ENCODE assay signal across 19 cellular contexts in genomic region chr13:93655132-93655531, GRCh38.
A peak's percentile ranks its signal among the peaks of the same experiment; 100 is the strongest.
DNase-seq lines count a peak whose midpoint lies in the region.
"Had no signal": no experiment of that assay in that cellular context is flagged by ENCODE, and none has a peak within 500 bp of the region (broad histone marks: within the 10 kb centered on the region; RNA-seq: fewer than 3 reads in every experiment).

No MANE protein-coding gene starts in this region.

- peak; percentile 8 to 69 for DNase-seq in NCI-H524 (lab: John Stamatoyannopoulos, UW)
- DNase-seq in NCI-H524 treated with DMSO at 0.1 percent for 48 hours (lab: John Stamatoyannopoulos, UW) = no peak
- DNase-seq in DMS 273 (lab: John Stamatoyannopoulos, UW; ENCODE audit: unreplicated experiment) = peak; percentile 55
- DNase-seq in NCI-H2171 treated with DMSO at 0.1 percent for 48 hours (lab: John Stamatoyannopoulos, UW) = peak; percentile 67
- DNase-seq in superior temporal gyrus (ENCODE audit: extremely low spot score) = peak; percentile 43
- no peak for DNase-seq in NCI-H1105 treated with DMSO at 0.1 percent for 48 hours (lab: John Stamatoyannopoulos, UW)
- DNase-seq in germinal center (ENCODE audit: low spot score) = no peak
- DNase-seq: 8988T; ACHN; AML-193; C1 segment of cervical spinal cord; Calu3; CD4-positive, alpha-beta memory T cell; COR-L47; DMS53; DMS79 treated with DMSO at 0.1 percent for 48 hours; GF-D8; GOT3; HFFc6 had no signal

Comparison
In these comparisons a context has a peak if more than half of its experiments do, and no peak if none do; other contexts are left out.
1. DNase-seq: peak in NCI-H524 (2 of 2), DMS 273 (single experiment), NCI-H2171 treated with DMSO at 0.1 percent for 48 hours (single experiment) and superior temporal gyrus (single experiment); none in NCI-H524 treated with DMSO at 0.1 percent for 48 hours (single experiment), NCI-H1105 treated with DMSO at 0.1 percent for 48 hours (single experiment) and germinal center (single experiment).